22 cellular contexts compared by ENCODE assay signal in the genomic region with DNA sequence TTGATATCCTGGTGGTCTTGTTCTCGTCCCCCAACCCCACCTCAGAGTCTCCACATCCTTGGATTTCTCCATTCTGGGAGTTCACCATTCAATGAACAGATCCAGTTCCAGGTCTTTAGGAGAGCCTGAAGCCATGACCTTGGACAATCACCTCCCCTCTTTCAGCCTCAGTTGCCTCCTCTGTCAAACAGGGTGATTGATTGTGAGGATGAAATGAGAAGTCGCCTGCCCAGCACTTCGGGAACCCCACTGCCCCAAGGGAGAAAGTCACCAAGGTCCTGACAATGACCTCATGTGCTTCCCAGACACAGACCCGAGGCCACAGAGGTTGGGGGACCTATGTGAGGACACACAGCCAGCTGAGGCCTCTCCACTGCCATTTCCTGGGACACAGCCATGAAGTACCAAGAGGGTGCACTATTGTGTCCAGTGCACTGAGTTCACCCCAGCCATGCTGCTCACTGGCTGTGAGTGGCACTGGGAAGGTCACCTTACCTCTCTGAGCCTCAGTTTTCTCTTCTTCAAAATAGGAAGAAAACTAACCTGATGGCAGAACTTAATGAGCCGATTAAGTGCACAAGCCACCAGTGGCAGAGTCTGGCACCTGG.
"Had no signal": no experiment of that assay in that cellular context is flagged by ENCODE, and none has a peak within 500 bp of the region (broad histone marks: within the 10 kb centered on the region; RNA-seq: fewer than 3 reads in every experiment).

No MANE protein-coding gene starts in this region.

- H3K27ac ChIP-seq: esophagus muscularis mucosa, gastrocnemius medialis, left ventricle myocardium inferior, thoracic aorta, upper lobe of right lung, VCaP had no signal

- FAIRE-seq: endothelial cell of umbilical vein had no signal

- H3K36me3 Mint-ChIP-seq: activated naive CD4-positive, alpha-beta T cell treated with anti-CD3 and anti-CD28 coated beads, Interleukin-2, amount 50 U/mL, for 72 hours; brain had no signal

- H3K36me3 ChIP-seq: esophagus muscularis mucosa, gastrocnemius medialis, left ventricle myocardium inferior, thoracic aorta, upper lobe of right lung had no signal

- H3K4me3 Mint-ChIP-seq: brain, nephron had no signal

- H3K9me3 ChIP-seq: esophagus muscularis mucosa, gastrocnemius medialis, left ventricle myocardium inferior, thoracic aorta, upper lobe of right lung had no signal

- ATAC-seq: activated naive CD4-positive, alpha-beta T cell treated with anti-CD3 and anti-CD28 coated beads, Interleukin-2, amount 50 U/mL, for 72 hours; gastrocnemius medialis; T-helper 17 cell; upper lobe of right lung had no signal

- H3K9me3 Mint-ChIP-seq: activated naive CD4-positive, alpha-beta T cell treated with anti-CD3 and anti-CD28 coated beads, Interleukin-2, amount 50 U/mL, for 72 hours; nephron had no signal

- H3K27ac Mint-ChIP-seq: activated naive CD4-positive, alpha-beta T cell treated with anti-CD3 and anti-CD28 coated beads, Interleukin-2, amount 50 U/mL, for 72 hours; T-helper 17 cell had no signal

- H3K4me3 ChIP-seq: esophagus muscularis mucosa, gastrocnemius medialis, left ventricle myocardium inferior, thoracic aorta, upper lobe of right lung had no signal

- DNase-seq: activated CD4-positive, CD25-positive, alpha-beta regulatory T cell treated with anti-CD3 and anti-CD28 coated beads, Interleukin-2, amount 50 U/mL, for 72 hours; activated T-cell treated with anti-CD3 and anti-CD28 coated beads, Interleukin-2, amount 50 U/mL, for 1 hour; aorta; dermis blood vessel endothelial cell; effector CD8-positive, alpha-beta T cell; gastrocnemius medialis; hippocampal formation; left ventricle myocardium inferior; mammary epithelial cell; retina; stimulated activated CD4-positive, alpha-beta T cell treated with anti-CD3 and anti-CD28 coated beads, Interleukin-4, amount 100 ng/mL, for 24 hours; stimulated activated naive CD4-positive, alpha-beta T cell treated with Interleukin-2 at 50 U/mL for 16 hours; SW 1271; T-helper 17 cell; upper lobe of right lung had no signal

- H3K27me3 ChIP-seq: esophagus muscularis mucosa, gastrocnemius medialis, upper lobe of right lung had no signal
